Comparison of ENCODE assay signal across 18 cellular contexts in the genomic region with DNA sequence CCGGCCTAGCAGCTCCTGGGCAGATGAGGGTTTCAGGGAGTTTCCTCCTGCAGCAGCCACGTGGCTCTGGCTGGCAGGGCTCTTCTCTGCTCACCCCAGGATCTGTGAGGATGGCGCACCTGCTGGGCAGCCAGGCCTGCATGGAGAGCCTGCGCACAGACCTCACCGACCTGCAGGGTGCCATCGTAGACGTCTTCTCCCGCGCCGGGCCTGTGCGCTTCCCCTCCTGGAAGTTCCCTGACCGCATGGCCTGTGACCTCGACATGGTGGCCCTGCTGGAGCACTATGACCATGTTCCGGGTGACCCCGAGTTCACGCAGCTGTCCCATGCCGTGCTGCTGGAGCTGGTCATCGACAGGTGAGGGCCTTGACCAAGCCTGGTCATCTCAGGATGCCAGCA. TPM values are rescaled to one million over a fixed set of nuclear protein-coding genes. Genes with fewer than 3 reads are reported as not detected.
DNase-seq lines count a peak whose midpoint lies in the region; ATAC-seq and TF ChIP-seq lines count a peak whose summit lies in the region.
"Had no signal": no experiment of that assay in that cellular context is flagged by ENCODE, and none has a peak within 500 bp of the region (broad histone marks: within the 10 kb centered on the region; RNA-seq: fewer than 3 reads in every experiment).

No MANE protein-coding gene starts in this region.

- H2BK12ac ChIP-seq in neuronal stem cell (ENCODE audit: low read length): no peak overlapping the region

- H3K27ac ChIP-seq in endodermal cell (ENCODE audit: low read depth, low read length): no peak overlapping the region
- no peak overlapping the region for H3K27ac ChIP-seq in neuronal stem cell (replicated peaks; ENCODE audit: low read length)
- H3K27ac ChIP-seq in GM23338 (ENCODE audit: low read depth): no peak overlapping the region
- H3K27ac ChIP-seq: 22Rv1, A549, C4-2B had no signal

- H3K9me3 Mint-ChIP-seq in endodermal cell: no peaks in the 10 kb centered on the region
- no peaks in the 10 kb centered on the region for H3K9me3 Mint-ChIP-seq in GM23338
- H3K9me3 Mint-ChIP-seq: CD4-positive, alpha-beta T cell; CD8-positive, alpha-beta T cell had no signal

- H3K79me1 ChIP-seq in neuronal stem cell (ENCODE audit: low read depth, low read length): peaks cover 2% of the 10 kb centered on the region

- peak overlapping the region; percentile 75 for H2BK5ac ChIP-seq in neuronal stem cell (ENCODE audit: low read length)

- no peak overlapping the region for H3K14ac ChIP-seq in neuronal stem cell (ENCODE audit: low read length)

- no peak overlapping the region for H2BK120ac ChIP-seq in neuronal stem cell (ENCODE audit: low read depth, low read length)

- H3K9me2 ChIP-seq in GM23338 (ENCODE audit: insufficient read depth): no peaks in the 10 kb centered on the region

- H4K91ac ChIP-seq in neuronal stem cell (ENCODE audit: low read depth, low read length, poor library complexity): no peak overlapping the region

- H3K9me3 ChIP-seq in endodermal cell (ENCODE audit: control insufficient read depth, low read length): no peaks in the 10 kb centered on the region
- no peaks in the 10 kb centered on the region for H3K9me3 ChIP-seq in neuronal stem cell (replicated peaks in 1 of 2; ENCODE audit: control insufficient read depth in 2 of 2, insufficient read depth in 1 of 2, low read depth in 1 of 2, low read length in 2 of 2)
- H3K9me3 ChIP-seq: A549, Caco-2 had no signal

- ATAC-seq in Right ventricle myocardium inferior (no peak), GM23338 (no peak), GM18517 (IDR thresholded peaks at IDR 0.05; ENCODE audit: unreplicated experiment) (no peak), GM19035 (IDR thresholded peaks at IDR 0.05; ENCODE audit: unreplicated experiment) (no peak)
- ATAC-seq: A549; CD8-positive, alpha-beta T cell had no signal

- no peak overlapping the region for H4K8ac ChIP-seq in neuronal stem cell (ENCODE audit: low read depth, low read length)

- H2AFZ ChIP-seq in neuronal stem cell (ENCODE audit: low read length) (no peak overlapping the region), GM23338 (no peak overlapping the region)

- H3K4me3 ChIP-seq in endodermal cell (ENCODE audit: low read length) (no peak overlapping the region), neuronal stem cell (ENCODE audit: low read length in 2 of 2) (no peak overlapping the region), GM23338 (no peak overlapping the region)
- H3K4me3 ChIP-seq: A549 had no signal

- no peak overlapping the region for H3K9ac ChIP-seq in endodermal cell (ENCODE audit: extremely low read depth, low read length, poor library complexity, severe bottlenecking)
- peak overlapping the region; percentile 60 for H3K9ac ChIP-seq in neuronal stem cell (ENCODE audit: low read depth, low read length, poor library complexity)

- H3K4me2 ChIP-seq in neuronal stem cell (ENCODE audit: insufficient read depth, low read length, poor library complexity, severe bottlenecking) (no peak overlapping the region), GM23338 (no peak overlapping the region)
- H3K4me2 ChIP-seq: A549 had no signal

- H3K27ac Mint-ChIP-seq in endodermal cell (peak overlapping the region; percentile 66), GM23338 (no peak overlapping the region; the same call in 1 of the 2 replicates)
- H3K27ac Mint-ChIP-seq: B cell; CD4-positive, alpha-beta T cell; CD8-positive, alpha-beta T cell had no signal

- H2AK5ac ChIP-seq in neuronal stem cell (ENCODE audit: low read depth, low read length): peak overlapping the region; percentile 56

- H2BK15ac ChIP-seq in neuronal stem cell (ENCODE audit: low read length): no peak overlapping the region

- H3K18ac ChIP-seq in neuronal stem cell (ENCODE audit: low read length): no peak overlapping the region

- 94 to 97% methylated on average over 18 of the region's 18 CpGs for WGBS in endodermal cell (ENCODE audit: insufficient coverage in 1 of 2, insufficient read length in 1 of 2), 2 experiments
- no CpG with 5 or more reads among the region's 18 CpGs for WGBS in neuronal stem cell (ENCODE audit: extremely low coverage in 2 of 2, insufficient read length in 2 of 2, insufficient replicate concordance in 1 of 2), 2 donors

- H3K4me1 Mint-ChIP-seq in endodermal cell (peaks cover 11% of the 10 kb centered on the region), GM23338 (peaks cover 20% of the 10 kb centered on the region)
- H3K4me1 Mint-ChIP-seq: B cell had no signal

- intact Hi-C loops in Right ventricle myocardium inferior (cut with DNase I) (no loop called here), cardiac septum (cut with DNase I) (no loop called here)

- H3K4ac ChIP-seq in neuronal stem cell (ENCODE audit: low read length): no peak overlapping the region

- H3K4me1 ChIP-seq in endodermal cell (ENCODE audit: control insufficient read depth, insufficient read depth, low read length): no peaks in the 10 kb centered on the region
- H3K4me1 ChIP-seq in neuronal stem cell (ENCODE audit: control insufficient read depth in 2 of 2, insufficient read depth in 1 of 2, low read depth in 1 of 2, low read length in 2 of 2): peaks cover 0 to 3% of the 10 kb centered on the region in 2 donors
- H3K4me1 ChIP-seq in GM23338 (ENCODE audit: insufficient read depth): peaks cover 16% of the 10 kb centered on the region
- H3K4me1 ChIP-seq: A549, Caco-2 had no signal

- DNase-seq in Right ventricle myocardium inferior (ENCODE audit: missing footprints) (peak; percentile 62), cardiac septum (ENCODE audit: low spot score) (no peak), endodermal cell (no peak), neuronal stem cell (ENCODE audit: low spot score) (no peak), GM23338 (ENCODE audit: low spot score) (no peak)
- DNase-seq: AML-193; Caco-2; Calu3; CD4-positive, alpha-beta T cell; CD8-positive, alpha-beta T cell; DMS79 treated with DMSO at 0.1 percent for 48 hours; GF-D8 had no signal

- H3K4me3 Mint-ChIP-seq in endodermal cell (no peak overlapping the region), GM23338 (no peak overlapping the region)
- H3K4me3 Mint-ChIP-seq: B cell; CD4-positive, alpha-beta T cell; CD8-positive, alpha-beta T cell had no signal

- H3K36me3 Mint-ChIP-seq in endodermal cell (ENCODE audit: low read depth) (peaks cover 10% of the 10 kb centered on the region), GM23338 (ENCODE audit: low read depth) (peaks cover 6% of the 10 kb centered on the region; the same call in 2 of the 3 replicates)

- peaks cover 8% of the 10 kb centered on the region for H3K36me3 ChIP-seq in endodermal cell (ENCODE audit: control insufficient read depth, insufficient read depth, low read length)
- peaks cover 0 to 9% of the 10 kb centered on the region in 2 donors for H3K36me3 ChIP-seq in neuronal stem cell (replicated peaks in 1 of 2; ENCODE audit: control insufficient read depth in 2 of 2, insufficient read depth in 2 of 2, low read length in 2 of 2)
- H3K36me3 ChIP-seq in GM23338 (ENCODE audit: insufficient read depth): no peaks in the 10 kb centered on the region

- H3K27me3 Mint-ChIP-seq in endodermal cell (ENCODE audit: insufficient read depth): no peaks in the 10 kb centered on the region
- H3K27me3 Mint-ChIP-seq in GM23338 (ENCODE audit: insufficient read depth, low read depth, poor library complexity): peaks cover 18% of the 10 kb centered on the region
- H3K27me3 Mint-ChIP-seq: B cell; CD4-positive, alpha-beta T cell had no signal

- no peaks in the 10 kb centered on the region for H4K20me1 ChIP-seq in GM23338 (replicated peaks; ENCODE audit: insufficient read depth)

- no peaks in the 10 kb centered on the region for H3K79me2 ChIP-seq in GM23338 (replicated peaks; ENCODE audit: insufficient read depth)

- H3K27me3 ChIP-seq in endodermal cell (ENCODE audit: control insufficient read depth, insufficient read depth, low read length, poor library complexity, severe bottlenecking): no peaks in the 10 kb centered on the region
- no peaks in the 10 kb centered on the region for H3K27me3 ChIP-seq in neuronal stem cell (ENCODE audit: control insufficient read depth in 3 of 3, insufficient read depth in 3 of 3, low read depth in 1 of 3, low read length in 3 of 3)
- H3K27me3 ChIP-seq in GM23338 (ENCODE audit: insufficient read depth): no peaks in the 10 kb centered on the region

- no peak for TF ChIP-seq CTCF in endodermal cell (conservative IDR thresholded peaks at IDR 0.05)
- no peak for TF ChIP-seq CTCF in GM23338 (conservative IDR thresholded peaks at IDR 0.05; ENCODE audit: low read depth in 2 of 2)

- H3K23ac ChIP-seq in neuronal stem cell (ENCODE audit: low read depth, low read length, poor library complexity): no peak overlapping the region

- H3F3A ChIP-seq in GM23338 (replicated peaks; ENCODE audit: low read depth): 0 out of 2 replicates have a peak, but pooled peaks cover 6% of the 10 kb centered on the region

RNA-seq across cellular contexts. Expression of a gene that starts 9.1 kb away (rescaled TPM):
- total RNA-seq in Right ventricle myocardium inferior (0.46 TPM), cardiac septum (0.78 TPM), endodermal cell (1 to 10 TPM; 6.1 to 7.2 TPM)
- 6.6 TPM for polyA plus RNA-seq in endodermal cell (2013, experiment 1 of 2)
- polyA plus RNA-seq in endodermal cell (2013, experiment 2 of 2): 4.5 TPM
- polyA plus RNA-seq in neuronal stem cell (2013, experiment 1 of 2): 4.8 TPM
- 4.9 TPM for polyA plus RNA-seq in neuronal stem cell (2013, experiment 2 of 2)
- total RNA-seq in GM23338 (2014; rRNA removed; shearing (Covaris generic)): 6.9 and 7.9 TPM in 2 replicates
- polyA plus RNA-seq in GM23338 (2016; fragmentation: Nextera tagmentation; extraction: Ambion mirVana): 3.7 and 3.8 TPM in 2 replicates

RNA-seq across cellular contexts. Expression of a gene that starts 9.2 kb away (rescaled TPM):
- 95.4 TPM for total RNA-seq in Right ventricle myocardium inferior
- total RNA-seq in cardiac septum: 106 TPM
- total RNA-seq in endodermal cell: 100 to 1,000 TPM; 191 to 195 TPM
- 147 TPM for polyA plus RNA-seq in endodermal cell (2013, experiment 1 of 2)
- 128 TPM for polyA plus RNA-seq in endodermal cell (2013, experiment 2 of 2)
- polyA plus RNA-seq in neuronal stem cell (2013, experiment 1 of 2): 131 TPM
- 132 TPM for polyA plus RNA-seq in neuronal stem cell (2013, experiment 2 of 2)
- total RNA-seq in GM23338 (2014; rRNA removed; shearing (Covaris generic)): 108 and 170 TPM in 2 replicates
- 93.4 and 107 TPM in 2 replicates for polyA plus RNA-seq in GM23338 (2016; fragmentation: Nextera tagmentation; extraction: Ambion mirVana)

RNA-seq across cellular contexts. Expression of a gene that starts 21.3 kb away (rescaled TPM):
- total RNA-seq in Right ventricle myocardium inferior (3.7 TPM), cardiac septum (10.5 TPM), endodermal cell (10 to 100 TPM; 44.0 to 46.7 TPM)
- 24.2 TPM for polyA plus RNA-seq in endodermal cell (2013, experiment 1 of 2)
- polyA plus RNA-seq in endodermal cell (2013, experiment 2 of 2): 25.6 TPM
- 9.1 TPM for polyA plus RNA-seq in neuronal stem cell (2013, experiment 1 of 2)
- 9.6 TPM for polyA plus RNA-seq in neuronal stem cell (2013, experiment 2 of 2)
- 12.4 and 13.9 TPM in 2 replicates for total RNA-seq in GM23338 (2014; rRNA removed; shearing (Covaris generic))
- polyA plus RNA-seq in GM23338 (2016; fragmentation: Nextera tagmentation; extraction: Ambion mirVana): 1.8 and 3.3 TPM in 2 replicates

RNA-seq across cellular contexts. Expression of a gene that starts 30.9 kb away (rescaled TPM):
- 0.65 TPM for total RNA-seq in Right ventricle myocardium inferior
- total RNA-seq in cardiac septum: 1.3 TPM
- 10 to 100 TPM; 13.9 to 19.1 TPM for total RNA-seq in endodermal cell
- 7.4 TPM for polyA plus RNA-seq in endodermal cell (2013, experiment 1 of 2)
- 7.7 TPM for polyA plus RNA-seq in endodermal cell (2013, experiment 2 of 2)
- 2.3 TPM for polyA plus RNA-seq in neuronal stem cell (2013, experiment 1 of 2)
- 2.2 TPM for polyA plus RNA-seq in neuronal stem cell (2013, experiment 2 of 2)
- 2.1 and 4.2 TPM in 2 replicates for total RNA-seq in GM23338 (2014; rRNA removed; shearing (Covaris generic))
- 2.2 and 2.5 TPM in 2 replicates for polyA plus RNA-seq in GM23338 (2016; fragmentation: Nextera tagmentation; extraction: Ambion mirVana)

RNA-seq across cellular contexts. Expression of a gene that starts 39.1 kb away (rescaled TPM):
- total RNA-seq in Right ventricle myocardium inferior (7.1 TPM), cardiac septum (5.7 TPM), endodermal cell (10 to 100 TPM; 12.1 to 13.7 TPM)
- polyA plus RNA-seq in endodermal cell (2013, experiment 1 of 2): 7.3 TPM
- polyA plus RNA-seq in endodermal cell (2013, experiment 2 of 2): 6.9 TPM
- polyA plus RNA-seq in neuronal stem cell (2013, experiment 1 of 2): 4.9 TPM
- polyA plus RNA-seq in neuronal stem cell (2013, experiment 2 of 2): 4.8 TPM
- total RNA-seq in GM23338 (2014; rRNA removed; shearing (Covaris generic)): 6.0 and 8.8 TPM in 2 replicates
- polyA plus RNA-seq in GM23338 (2016; fragmentation: Nextera tagmentation; extraction: Ambion mirVana): 3.3 and 4.2 TPM in 2 replicates
